In the genomic region with DNA sequence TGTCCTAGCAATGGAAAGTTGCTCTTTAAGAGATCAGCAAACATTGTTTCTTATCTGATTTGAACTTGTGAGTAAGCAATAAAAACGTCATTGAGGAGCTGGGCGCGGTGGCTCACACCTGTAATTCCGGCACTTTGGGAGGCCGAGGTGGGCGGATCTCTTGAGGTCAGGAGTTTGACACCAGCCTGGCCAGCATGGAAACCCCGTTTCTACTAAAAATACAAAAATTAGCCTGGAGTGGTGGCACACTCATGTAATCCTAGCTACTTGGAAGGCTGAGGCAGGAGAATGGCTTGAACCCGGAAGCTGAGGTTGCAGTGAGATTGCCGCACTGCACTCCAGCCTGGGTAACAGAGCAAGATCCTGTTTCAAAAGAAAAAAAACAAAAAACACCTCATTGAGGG, we compare ENCODE assay signal across 12 cellular contexts. TPM values are rescaled to one million over a fixed set of nuclear protein-coding genes. Genes with fewer than 3 reads are reported as not detected.
DNase-seq lines count a peak whose midpoint lies in the region; ATAC-seq and TF ChIP-seq lines count a peak whose summit lies in the region.
"Had no signal": no experiment of that assay in that cellular context is flagged by ENCODE, and none has a peak within 500 bp of the region (broad histone marks: within the 10 kb centered on the region; RNA-seq: fewer than 3 reads in every experiment).

No MANE protein-coding gene starts in this region.

- peak overlapping the region; percentile 38 for H3K4me3 Mint-ChIP-seq in activated CD4-positive, alpha-beta memory T cell treated with anti-CD3 and anti-CD28 coated beads, Interleukin-2, amount 10 ng/mL, durations not matched to agents 7 days and 5 days
- no peak overlapping the region for H3K4me3 Mint-ChIP-seq in Calu3 (ENCODE audit: low read depth, unreplicated experiment)

- H3K9me3 Mint-ChIP-seq in activated CD4-positive, alpha-beta memory T cell treated with anti-CD3 and anti-CD28 coated beads, Interleukin-2, amount 10 ng/mL, durations not matched to agents 7 days and 5 days, result no peaks in the 10 kb centered on the region
- peaks cover 4% of the 10 kb centered on the region for H3K9me3 Mint-ChIP-seq in Calu3 (ENCODE audit: low read depth, unreplicated experiment)

- H3K4me1 ChIP-seq in effector memory CD4-positive, alpha-beta T cell (ENCODE audit: control insufficient read depth, insufficient read depth, low read length, poor library complexity, severe bottlenecking), result no peaks in the 10 kb centered on the region

- H3K4me1 Mint-ChIP-seq in activated CD4-positive, alpha-beta memory T cell treated with anti-CD3 and anti-CD28 coated beads, Interleukin-2, amount 10 ng/mL, durations not matched to agents 7 days and 5 days, result peaks cover 27% of the 10 kb centered on the region
- peaks cover 6% of the 10 kb centered on the region for H3K4me1 Mint-ChIP-seq in Calu3 (ENCODE audit: low read depth, unreplicated experiment)

- CTCF ChIA-PET in activated CD4-positive, alpha-beta memory T cell treated with anti-CD3 and anti-CD28 coated beads, Interleukin-2, amount 10 ng/mL, durations not matched to agents 7 days and 5 days (lab: Charles Lee), result interaction anchor here (0.7 to 4.1 kb wide), 9 partner anchors 12 to 159 kb away, joined by 3 to 35 read pairs (median 6); partner anchors contain the start of genes COQ2 and PLAC8
- CTCF ChIA-PET in Calu3 (lab: Charles Lee), result no interaction called here

- no TSS peak for BruUV-seq in Calu3 (replicated peaks; lab: Mats Ljungman, UMichigan)

- TF ChIP-seq CTCF in Calu3 (IDR thresholded peaks at IDR 0.05; ENCODE audit: unreplicated experiment), result no peak

- H3K27ac ChIP-seq in effector memory CD4-positive, alpha-beta T cell (ENCODE audit: insufficient read depth, low read length, poor library complexity, severe bottlenecking), result no peak overlapping the region

- no peak overlapping the region for H3K4me3 ChIP-seq in effector memory CD4-positive, alpha-beta T cell (ENCODE audit: insufficient read depth, low read depth, low read length, poor library complexity, severe bottlenecking)
- H3K4me3 ChIP-seq in H7 (ENCODE audit: insufficient read depth, low read depth, low read length), result no peak overlapping the region
- H3K4me3 ChIP-seq: dorsolateral prefrontal cortex, lung had no signal

- peaks cover 16% of the 10 kb centered on the region for H3K36me3 Mint-ChIP-seq in activated CD4-positive, alpha-beta memory T cell treated with anti-CD3 and anti-CD28 coated beads, Interleukin-2, amount 10 ng/mL, durations not matched to agents 7 days and 5 days (ENCODE audit: low read depth)
- H3K36me3 Mint-ChIP-seq in Calu3 (ENCODE audit: insufficient read depth, unreplicated experiment), result no peaks in the 10 kb centered on the region

- DNase-seq in stimulated activated CD4-positive, alpha-beta T cell treated with anti-CD3 and anti-CD28 coated beads, Interleukin-1b, Interleukin-23, amount 100 ng/mL, for 48 hours, result peak; percentile 56
- no peak for DNase-seq in stimulated activated CD4-positive, alpha-beta T cell treated with anti-CD3 and anti-CD28 coated beads, Interleukin-4, amount 100 ng/mL, for 1 hour
- DNase-seq in activated CD4-positive, alpha-beta memory T cell treated with anti-CD3 and anti-CD28 coated beads, Interleukin-2, amount 10 ng/mL, durations not matched to agents 7 days and 5 days, result peak; percentile 79
- peak; percentile 46 to 58 (median 56) for DNase-seq in effector memory CD4-positive, alpha-beta T cell
- DNase-seq in H7, result no peak
- no peak for DNase-seq in NCI-H1105 (lab: John Stamatoyannopoulos, UW)
- DNase-seq in Calu3, result no peak
- DNase-seq: dorsolateral prefrontal cortex, NCI-H345, retina had no signal

- peak overlapping the region; percentile 85 for H3K27ac Mint-ChIP-seq in activated CD4-positive, alpha-beta memory T cell treated with anti-CD3 and anti-CD28 coated beads, Interleukin-2, amount 10 ng/mL, durations not matched to agents 7 days and 5 days
- no peak overlapping the region for H3K27ac Mint-ChIP-seq in Calu3 (ENCODE audit: unreplicated experiment)

- intact Hi-C loops in Calu3 (cut with micrococcal nuclease; ENCODE audit: unreplicated experiment), result no loop called here

- no peaks in the 10 kb centered on the region for H3K36me3 ChIP-seq in effector memory CD4-positive, alpha-beta T cell (ENCODE audit: control insufficient read depth, insufficient read depth, low read length)
- H3K36me3 ChIP-seq in H7 (replicated peaks; ENCODE audit: control insufficient read depth, insufficient read depth, low read length), result no peaks in the 10 kb centered on the region

- POLR2A ChIA-PET in activated CD4-positive, alpha-beta memory T cell treated with anti-CD3 and anti-CD28 coated beads, Interleukin-2, amount 10 ng/mL, durations not matched to agents 7 days and 5 days (lab: Charles Lee), result interaction anchor here (0.8 to 4.2 kb wide), 6 partner anchors 11 to 158 kb away, joined by 3 to 30 read pairs (median 8); partner anchors contain the start of genes COQ2 and PLAC8

- no peaks in the 10 kb centered on the region for H3K27me3 ChIP-seq in effector memory CD4-positive, alpha-beta T cell (replicated peaks; ENCODE audit: control insufficient read depth, insufficient read depth, low read length, poor library complexity, severe bottlenecking)
- H3K27me3 ChIP-seq in H7 (ENCODE audit: control insufficient read depth, insufficient read depth, low read length), result no peaks in the 10 kb centered on the region

- H3K27me3 Mint-ChIP-seq in activated CD4-positive, alpha-beta memory T cell treated with anti-CD3 and anti-CD28 coated beads, Interleukin-2, amount 10 ng/mL, durations not matched to agents 7 days and 5 days, result peaks cover 14% of the 10 kb centered on the region
- no peaks in the 10 kb centered on the region for H3K27me3 Mint-ChIP-seq in Calu3 (ENCODE audit: unreplicated experiment)

- no peak for ATAC-seq in HG03025 (IDR thresholded peaks at IDR 0.05; ENCODE audit: low FRiP score, unreplicated experiment)

- H3K9me3 ChIP-seq in effector memory CD4-positive, alpha-beta T cell (ENCODE audit: control insufficient read depth, low read length), result no peaks in the 10 kb centered on the region

RNA-seq across cellular contexts. Expression of gene PLAC8, which starts 11.2 kb away (rescaled TPM):
- total RNA-seq in activated CD4-positive, alpha-beta memory T cell treated with anti-CD3 and anti-CD28 coated beads, Interleukin-2, amount 10 ng/mL, durations not matched to agents 7 days and 5 days, result 100 to 1,000 TPM; 182 to 183 TPM
- total RNA-seq in H7 (2014; rRNA removed; shearing (Covaris generic)), result 0.41 and 3.4 TPM in 2 replicates
- total RNA-seq in Calu3 (2022), result 6.3 and 12.6 TPM in 2 replicates

Comparison
In these comparisons a context has a peak if more than half of its experiments do, and no peak if none do; other contexts are left out.
1. DNase-seq: peak in stimulated activated CD4-positive, alpha-beta T cell treated with anti-CD3 and anti-CD28 coated beads, Interleukin-1b, Interleukin-23, amount 100 ng/mL, for 48 hours (single experiment), activated CD4-positive, alpha-beta memory T cell treated with anti-CD3 and anti-CD28 coated beads, Interleukin-2, amount 10 ng/mL, durations not matched to agents 7 days and 5 days (single experiment) and effector memory CD4-positive, alpha-beta T cell (3 of 3); none in stimulated activated CD4-positive, alpha-beta T cell treated with anti-CD3 and anti-CD28 coated beads, Interleukin-4, amount 100 ng/mL, for 1 hour (single experiment), H7 (single experiment), NCI-H1105 (single experiment) and Calu3 (single experiment).
2. RNA of gene PLAC8, which starts 11.2 kb away (total RNA-seq): 182 to 183 TPM in activated CD4-positive, alpha-beta memory T cell treated with anti-CD3 and anti-CD28 coated beads, Interleukin-2, amount 10 ng/mL, durations not matched to agents 7 days and 5 days; 6.3 to 12.6 TPM in Calu3 and 0.41 to 3.4 TPM in H7; every median in the first group is over 10 times any median in the second.